In the genomic region with DNA sequence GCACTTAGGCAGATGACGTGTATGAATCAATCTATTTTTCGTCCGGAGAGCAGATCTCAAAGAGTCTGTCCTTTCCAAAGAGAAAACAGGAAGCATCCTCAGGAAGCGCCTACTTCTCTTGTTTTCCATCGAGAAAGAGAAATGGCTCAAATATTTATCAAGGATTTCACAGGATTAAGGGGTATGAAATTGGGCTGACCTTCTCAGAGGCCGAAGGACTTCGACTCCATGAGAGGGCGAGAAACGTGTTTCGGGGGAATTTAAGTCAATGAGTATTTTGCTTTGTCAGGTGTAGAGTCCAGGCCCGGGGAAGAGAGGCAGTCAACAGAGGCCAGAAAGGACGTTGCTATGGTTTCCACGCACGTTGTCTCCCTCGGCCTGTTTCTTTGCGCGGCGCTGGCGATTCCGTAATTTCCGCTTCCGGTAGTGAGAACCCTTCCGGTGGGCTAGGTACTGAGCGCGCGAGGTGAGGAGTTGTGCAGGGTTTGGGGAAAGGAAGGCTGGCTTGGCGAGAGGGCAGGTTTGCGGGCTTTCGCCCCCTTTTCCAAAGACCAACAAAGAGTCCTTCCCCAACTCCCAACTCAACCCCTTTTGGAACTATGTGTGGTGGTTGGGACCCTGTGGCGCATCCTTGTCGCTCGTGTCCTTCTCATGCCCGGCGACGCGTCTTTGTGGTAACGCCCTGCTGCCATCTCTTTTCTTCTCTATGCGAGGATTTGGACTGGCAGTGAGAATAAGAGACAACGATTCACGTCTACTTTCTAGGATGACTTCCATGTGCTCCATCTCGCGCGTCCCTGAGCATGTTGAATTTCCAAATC, we compare ENCODE assay signal across 8 cellular contexts.
DNase-seq lines count a peak whose midpoint lies in the region; ATAC-seq and TF ChIP-seq lines count a peak whose summit lies in the region.

A gene (plus strand): TSS at position 429 of the 821 bp plus-strand sequence. CDS start 506 bp downstream, outside the sequence.

- peak within 1 kb of the TSS; percentile 89 for H3K27ac ChIP-seq in caudate nucleus (ENCODE audit: low read depth, low read length)

- peak; percentile 46 for DNase-seq in AG09309 (ENCODE audit: low read depth)
- DNase-seq in NCI-H446 (lab: John Stamatoyannopoulos, UW) = peak; percentile 93 to 97
- peak; percentile 69 to 75 (median 70) for DNase-seq in activated CD4-positive, CD25-positive, alpha-beta regulatory T cell (lab: John Stamatoyannopoulos, UW)
- DNase-seq in caudate nucleus (lab: John Stamatoyannopoulos, UW) = peak in 60 of 61 donors; percentile 42 to 94 (median 80)
- DNase-seq in inferior parietal cortex (ENCODE audit: extremely low spot score) = peak; percentile 97
- DNase-seq in stimulated activated CD4-positive, alpha-beta T cell treated with anti-CD3 and anti-CD28 coated beads, Interleukin-12 subunit alpha, Interleukin-12 subunit beta, amount 100 ng/mL, for 24 hours (ENCODE audit: low read depth in 2 of 2) = peak; percentile 78 to 83

- ATAC-seq in GM19035 (IDR thresholded peaks at IDR 0.05; ENCODE audit: unreplicated experiment) = peak; percentile 95
- peak; percentile 99 for ATAC-seq in HG03342 (IDR thresholded peaks at IDR 0.05; ENCODE audit: unreplicated experiment)

- peak within 1 kb of the TSS; percentile 91 for H3K4me3 ChIP-seq in AG09309 (ENCODE audit: control insufficient read depth, low read depth, low read length)

- TF ChIP-seq CTCF in AG09309 (IDR thresholded peaks at IDR 0.05; ENCODE audit: control insufficient read depth, insufficient read depth, low read depth, low read length, missing control alignments) = no peak

Comparison
In these comparisons a context has a peak if more than half of its experiments do, and no peak if none do; other contexts are left out.
1. Peak in every context shown above with its lines: DNase-seq, ATAC-seq, H3K4me3 ChIP-seq and H3K27ac ChIP-seq.
2. DNase-seq: peak in every context shown above with its lines; median percentile 97 in inferior parietal cortex; 95 in NCI-H446; 80 in caudate nucleus; 80 in stimulated activated CD4-positive, alpha-beta T cell treated with anti-CD3 and anti-CD28 coated beads, Interleukin-12 subunit alpha, Interleukin-12 subunit beta, amount 100 ng/mL, for 24 hours; 70 in activated CD4-positive, CD25-positive, alpha-beta regulatory T cell; 46 in AG09309.